In genomic region chr5:174501461-174502069, GRCh38 we compare ENCODE assay signal across 1 cellular context.
TF ChIP-seq lines count a peak whose summit lies in the region.

No MANE protein-coding gene starts in this region.

TF ChIP-seq in HEK293, 187 proteins besides CTCF, POLR2A, EP300 and RAD21 (continued from another document):
- TF ChIP-seq, protein P1, sequence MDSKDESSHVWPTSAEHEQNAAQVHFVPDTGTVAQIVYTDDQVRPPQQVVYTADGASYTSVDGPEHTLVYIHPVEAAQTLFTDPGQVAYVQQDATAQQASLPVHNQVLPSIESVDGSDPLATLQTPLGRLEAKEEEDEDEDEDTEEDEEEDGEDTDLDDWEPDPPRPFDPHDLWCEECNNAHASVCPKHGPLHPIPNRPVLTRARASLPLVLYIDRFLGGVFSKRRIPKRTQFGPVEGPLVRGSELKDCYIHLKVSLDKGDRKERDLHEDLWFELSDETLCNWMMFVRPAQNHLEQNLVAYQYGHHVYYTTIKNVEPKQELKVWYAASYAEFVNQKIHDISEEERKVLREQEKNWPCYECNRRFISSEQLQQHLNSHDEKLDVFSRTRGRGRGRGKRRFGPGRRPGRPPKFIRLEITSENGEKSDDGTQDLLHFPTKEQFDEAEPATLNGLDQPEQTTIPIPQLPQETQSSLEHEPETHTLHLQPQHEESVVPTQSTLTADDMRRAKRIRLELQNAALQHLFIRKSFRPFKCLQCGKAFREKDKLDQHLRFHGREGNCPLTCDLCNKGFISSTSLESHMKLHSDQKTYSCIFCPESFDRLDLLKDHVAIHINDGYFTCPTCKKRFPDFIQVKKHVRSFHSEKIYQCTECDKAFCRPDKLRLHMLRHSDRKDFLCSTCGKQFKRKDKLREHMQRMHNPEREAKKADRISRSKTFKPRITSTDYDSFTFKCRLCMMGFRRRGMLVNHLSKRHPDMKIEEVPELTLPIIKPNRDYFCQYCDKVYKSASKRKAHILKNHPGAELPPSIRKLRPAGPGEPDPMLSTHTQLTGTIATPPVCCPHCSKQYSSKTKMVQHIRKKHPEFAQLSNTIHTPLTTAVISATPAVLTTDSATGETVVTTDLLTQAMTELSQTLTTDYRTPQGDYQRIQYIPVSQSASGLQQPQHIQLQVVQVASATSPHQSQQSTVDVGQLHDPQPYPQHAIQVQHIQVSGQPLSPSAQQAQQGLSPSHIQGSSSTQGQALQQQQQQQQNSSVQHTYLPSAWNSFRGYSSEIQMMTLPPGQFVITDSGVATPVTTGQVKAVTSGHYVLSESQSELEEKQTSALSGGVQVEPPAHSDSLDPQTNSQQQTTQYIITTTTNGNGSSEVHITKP (tag by site-specific recombination; IDR thresholded peaks at IDR 0.05) = peak; percentile 77
- TF ChIP-seq FEZF1 (tag by site-specific recombination; IDR thresholded peaks at IDR 0.05) (no peak), ZBTB21 (tag by site-specific recombination; IDR thresholded peaks at IDR 0.05) (0 out of 2 replicates have a peak, but pooled peaks have one; percentile 9), ZNF335 (tag by site-specific recombination; conservative IDR thresholded peaks at IDR 0.05) (peak; percentile 20; the same call in 1 of the 2 replicates), ZNF341 (tag by site-specific recombination; IDR thresholded peaks at IDR 0.05; ENCODE audit: low read depth) (no peak), BCL11B (tag by site-specific recombination; IDR thresholded peaks at IDR 0.05; ENCODE audit: low read depth) (no peak), ZNF629 (tag by site-specific recombination; IDR thresholded peaks at IDR 0.05) (peak; percentile 70), SETDB1 (IDR thresholded peaks at IDR 0.05; ENCODE audit: insufficient read length, low read length) (no peak), OSR2 (tag by site-specific recombination; IDR thresholded peaks at IDR 0.05) (peak; percentile 88), ZNF600 (tag by site-specific recombination; IDR thresholded peaks at IDR 0.05) (peak; percentile 30; the same call in 1 of the 2 replicates), ZNF548 (tag by site-specific recombination; IDR thresholded peaks at IDR 0.05) (no peak), ZEB2 (tag by site-specific recombination; IDR thresholded peaks at IDR 0.05) (no peak), ZNF174 (tag by site-specific recombination; IDR thresholded peaks at IDR 0.05) (no peak), ZNF366 (tag by site-specific recombination; conservative IDR thresholded peaks at IDR 0.05) (peak; percentile 61), ZNF791 (tag by site-specific recombination; IDR thresholded peaks at IDR 0.05) (no peak), ZNF214 (tag by site-specific recombination; IDR thresholded peaks at IDR 0.05; ENCODE audit: borderline replicate concordance) (no peak), ZNF426 (tag by site-specific recombination; IDR thresholded peaks at IDR 0.05) (no peak), SCRT2 (tag by site-specific recombination; IDR thresholded peaks at IDR 0.05) (no peak), YY1 (tag by site-specific recombination; IDR thresholded peaks at IDR 0.05) (no peak), ZNF223 (tag by site-specific recombination; IDR thresholded peaks at IDR 0.05) (no peak), ZBTB17 (tag by site-specific recombination; IDR thresholded peaks at IDR 0.05) (no peak)
- TF ChIP-seq, protein P2, sequence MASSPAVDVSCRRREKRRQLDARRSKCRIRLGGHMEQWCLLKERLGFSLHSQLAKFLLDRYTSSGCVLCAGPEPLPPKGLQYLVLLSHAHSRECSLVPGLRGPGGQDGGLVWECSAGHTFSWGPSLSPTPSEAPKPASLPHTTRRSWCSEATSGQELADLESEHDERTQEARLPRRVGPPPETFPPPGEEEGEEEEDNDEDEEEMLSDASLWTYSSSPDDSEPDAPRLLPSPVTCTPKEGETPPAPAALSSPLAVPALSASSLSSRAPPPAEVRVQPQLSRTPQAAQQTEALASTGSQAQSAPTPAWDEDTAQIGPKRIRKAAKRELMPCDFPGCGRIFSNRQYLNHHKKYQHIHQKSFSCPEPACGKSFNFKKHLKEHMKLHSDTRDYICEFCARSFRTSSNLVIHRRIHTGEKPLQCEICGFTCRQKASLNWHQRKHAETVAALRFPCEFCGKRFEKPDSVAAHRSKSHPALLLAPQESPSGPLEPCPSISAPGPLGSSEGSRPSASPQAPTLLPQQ (tag by site-specific recombination; IDR thresholded peaks at IDR 0.05) = peak; percentile 78
